In genomic region chr6:40722553-40723258, GRCh38 we compare ENCODE assay signal across 19 cellular contexts.
DNase-seq lines count a peak whose midpoint lies in the region; ATAC-seq and TF ChIP-seq lines count a peak whose summit lies in the region.
"Had no signal": no experiment of that assay in that cellular context is flagged by ENCODE, and none has a peak within 500 bp of the region (broad histone marks: within the 10 kb centered on the region; RNA-seq: fewer than 3 reads in every experiment).

No MANE protein-coding gene starts in this region.

- peaks cover 55 to 91% (median 82%) of the 10 kb centered on the region in 10 experiments for H3K4me1 ChIP-seq in BLaER1 treated with 17β-estradiol and CSF1 and Interleukin-3, amounts not matched to agents 10 nM and 100 nM
- H3K4me1 ChIP-seq: colonic mucosa had no signal

- peak overlapping the region; percentile 74 to 97 (median 93) for H3K4me2 ChIP-seq in BLaER1 treated with 17β-estradiol and CSF1 and Interleukin-3, amounts not matched to agents 10 nM and 100 nM

- peak overlapping the region in 9 of 11 experiments; percentile 44 to 78 (median 74); a peak in 18 of 22 replicates for H3K27ac ChIP-seq in BLaER1 treated with 17β-estradiol and CSF1 and Interleukin-3, amounts not matched to agents 10 nM and 100 nM
- H3K27ac ChIP-seq: colonic mucosa, epithelial cell of prostate, heart left ventricle, SK-N-MC had no signal

- TF ChIP-seq CTCF in NB4 (IDR thresholded peaks at IDR 0.05; ENCODE audit: low read depth, low read length): no peak
- no peak for TF ChIP-seq CTCF in fibroblast of mammary gland (conservative IDR thresholded peaks at IDR 0.05; ENCODE audit: control insufficient read depth, insufficient read depth, low read depth, low read length)

- peak; percentile 43 for DNase-seq in NB4 (ENCODE audit: low read depth)
- DNase-seq in fibroblast of mammary gland (ENCODE audit: low read depth): peak; percentile 19
- DNase-seq in naive B cell: no peak
- DNase-seq in NCI-H2196 (lab: John Stamatoyannopoulos, UW; ENCODE audit: unreplicated experiment): no peak
- no peak for DNase-seq in NCI-H187 (lab: John Stamatoyannopoulos, UW)
- DNase-seq in SW 1271 (lab: John Stamatoyannopoulos, UW): no peak
- DNase-seq: activated CD8-positive, alpha-beta T cell treated with anti-CD3 and anti-CD28 coated beads, Interleukin-2, amount 10 ng/mL, durations not matched to agents 7 days and 5 days; amygdala; colonic mucosa; DMS153; heart left ventricle; NCI-H146; NCI-H446; OCI-M1 had no signal

- H4K20me1 ChIP-seq in BLaER1 treated with 17β-estradiol and CSF1 and Interleukin-3, amounts not matched to agents 10 nM and 100 nM: no peaks in the 10 kb centered on the region; a peak in 1 of 22 replicates

- peaks cover 19 to 34% (median 21%) of the 10 kb centered on the region in 3 donors for H3K4me1 Mint-ChIP-seq in naive B cell
- H3K4me1 Mint-ChIP-seq: activated T-helper 17 cell treated with anti-CD3 and anti-CD28 coated beads, Interleukin-2, amount 50 U/mL, for 72 hours had no signal

- H3K9ac ChIP-seq in BLaER1 treated with 17β-estradiol and CSF1 and Interleukin-3, amounts not matched to agents 10 nM and 100 nM: peak overlapping the region in 8 of 11 experiments; percentile 52 to 64 (median 59); a peak in 14 of 22 replicates

- H3K9me3 ChIP-seq in BLaER1 treated with 17β-estradiol and CSF1 and Interleukin-3, amounts not matched to agents 10 nM and 100 nM (replicated peaks in 1 of 11): no peaks in the 10 kb centered on the region
- H3K9me3 ChIP-seq: colonic mucosa, heart left ventricle had no signal

- no peaks in the 10 kb centered on the region for H3K36me3 Mint-ChIP-seq in naive B cell

- H3K36me3 ChIP-seq in BLaER1 treated with 17β-estradiol and CSF1 and Interleukin-3, amounts not matched to agents 10 nM and 100 nM: no peaks in the 10 kb centered on the region
- H3K36me3 ChIP-seq: colonic mucosa, heart left ventricle had no signal

- TF ChIP-seq POLR2A in NB4 (IDR thresholded peaks at IDR 0.05; ENCODE audit: extremely low read depth, insufficient read length): no peak

- no peak overlapping the region for H3K4me3 Mint-ChIP-seq in naive B cell
- H3K4me3 Mint-ChIP-seq: activated CD8-positive, alpha-beta T cell treated with anti-CD3 and anti-CD28 coated beads, Interleukin-2, amount 10 ng/mL, durations not matched to agents 7 days and 5 days; activated T-helper 17 cell treated with anti-CD3 and anti-CD28 coated beads, Interleukin-2, amount 50 U/mL, for 72 hours had no signal

- H3K9me3 Mint-ChIP-seq in naive B cell: no peaks in the 10 kb centered on the region
- H3K9me3 Mint-ChIP-seq: activated T-helper 17 cell treated with anti-CD3 and anti-CD28 coated beads, Interleukin-2, amount 50 U/mL, for 72 hours had no signal

- H3K27me3 ChIP-seq in BLaER1 treated with 17β-estradiol and CSF1 and Interleukin-3, amounts not matched to agents 10 nM and 100 nM: no peaks in the 10 kb centered on the region
- H3K27me3 ChIP-seq: colonic mucosa, heart left ventricle had no signal

- no peak for ATAC-seq in naive B cell (ENCODE audit: low read depth in 2 of 2)
- no peak for ATAC-seq in GM21423 (IDR thresholded peaks at IDR 0.05; ENCODE audit: unreplicated experiment)
- ATAC-seq: activated CD8-positive, alpha-beta T cell treated with anti-CD3 and anti-CD28 coated beads, Interleukin-2, amount 10 ng/mL, durations not matched to agents 7 days and 5 days; activated T-helper 17 cell treated with anti-CD3 and anti-CD28 coated beads, Interleukin-2, amount 50 U/mL, for 72 hours; heart left ventricle had no signal

- peak overlapping the region in 4 of 6 donors; percentile 25 to 73 (median 42) for H3K27ac Mint-ChIP-seq in naive B cell
- H3K27ac Mint-ChIP-seq: activated CD8-positive, alpha-beta T cell treated with anti-CD3 and anti-CD28 coated beads, Interleukin-2, amount 10 ng/mL, durations not matched to agents 7 days and 5 days; activated T-helper 17 cell treated with anti-CD3 and anti-CD28 coated beads, Interleukin-2, amount 50 U/mL, for 72 hours had no signal

- 0 out of 20 replicates have a peak overlapping the region, but pooled peaks of 2 of the 10 experiments have one; percentile 1 to 8 for H3K4me3 ChIP-seq in BLaER1 treated with 17β-estradiol and CSF1 and Interleukin-3, amounts not matched to agents 10 nM and 100 nM
- H3K4me3 ChIP-seq in NB4 (ENCODE audit: low read depth, low read length): no peak overlapping the region
- no peak overlapping the region for H3K4me3 ChIP-seq in fibroblast of mammary gland (ENCODE audit: control insufficient read depth, low read depth, low read length)
- H3K4me3 ChIP-seq: colonic mucosa, heart left ventricle, SK-N-MC had no signal

- H3K27me3 Mint-ChIP-seq in naive B cell: no peaks in the 10 kb centered on the region

Comparison
In these comparisons a context has a peak if more than half of its experiments do, and no peak if none do; other contexts are left out.
1. DNase-seq: peak in NB4 (single experiment) and fibroblast of mammary gland (single experiment); none in naive B cell (single experiment), NCI-H2196 (single experiment), NCI-H187 (0 of 2) and SW 1271 (0 of 2).